9 cellular contexts compared by ENCODE assay signal in the genomic region with DNA sequence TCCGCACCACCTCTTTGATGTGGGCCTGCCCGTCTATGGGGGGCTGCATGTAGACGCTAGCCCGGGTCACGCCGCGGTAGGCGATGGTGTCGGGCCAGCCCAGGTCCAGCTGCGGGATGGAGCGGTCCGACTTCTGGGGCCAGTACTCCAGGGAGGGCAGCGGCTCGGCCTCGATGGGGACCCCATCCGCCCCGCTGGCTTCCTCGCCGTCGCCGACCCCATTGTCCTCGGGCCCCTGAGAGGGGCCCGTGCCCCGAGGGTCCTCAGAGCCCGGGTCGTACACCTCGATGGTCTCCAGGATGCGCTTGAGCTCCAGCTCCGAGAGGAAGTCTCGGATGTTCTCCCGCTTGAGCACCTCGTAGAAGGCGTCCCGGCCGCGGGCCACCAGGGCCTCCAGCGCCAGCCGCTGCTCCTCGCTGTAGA. TPM values are rescaled to one million over a fixed set of nuclear protein-coding genes. Genes with fewer than 3 reads are reported as not detected.
DNase-seq lines count a peak whose midpoint lies in the region; ATAC-seq and TF ChIP-seq lines count a peak whose summit lies in the region.
"Had no signal": no experiment of that assay in that cellular context is flagged by ENCODE, and none has a peak within 500 bp of the region (broad histone marks: within the 10 kb centered on the region; RNA-seq: fewer than 3 reads in every experiment).

No MANE protein-coding gene starts in this region.

- TF ChIP-seq CTCF in OCI-LY1 (IDR thresholded peaks at IDR 0.05; ENCODE audit: low read length) = no peak
- no peak for TF ChIP-seq CTCF in endodermal cell (conservative IDR thresholded peaks at IDR 0.05)

- H4K91ac ChIP-seq in neuronal stem cell (ENCODE audit: low read depth, low read length, poor library complexity) = peak overlapping the region; percentile 76

- H3K27me3 Mint-ChIP-seq in CD4-positive, CD25-positive, alpha-beta regulatory T cell = no peaks in the 10 kb centered on the region
- no peaks in the 10 kb centered on the region for H3K27me3 Mint-ChIP-seq in endodermal cell (ENCODE audit: insufficient read depth)

- no peaks in the 10 kb centered on the region for H3K79me2 ChIP-seq in OCI-LY1 (ENCODE audit: insufficient read depth, low read length)

- no peaks in the 10 kb centered on the region for H3K9me3 ChIP-seq in CD4-positive, CD25-positive, alpha-beta regulatory T cell (ENCODE audit: control insufficient read depth in 2 of 2, low read length in 2 of 2)
- H3K9me3 ChIP-seq in OCI-LY1 (ENCODE audit: low read length) = no peaks in the 10 kb centered on the region
- H3K9me3 ChIP-seq in endodermal cell (ENCODE audit: control insufficient read depth, low read length) = peaks cover 7% of the 10 kb centered on the region
- H3K9me3 ChIP-seq in neuronal stem cell (replicated peaks in 1 of 2; ENCODE audit: control insufficient read depth in 2 of 2, insufficient read depth in 1 of 2, low read depth in 1 of 2, low read length in 2 of 2) = peaks cover 1 to 7% of the 10 kb centered on the region in 2 donors

- H3K36me3 Mint-ChIP-seq in CD4-positive, CD25-positive, alpha-beta regulatory T cell = no peaks in the 10 kb centered on the region
- peaks cover 5% of the 10 kb centered on the region for H3K36me3 Mint-ChIP-seq in endodermal cell (ENCODE audit: low read depth)

- no peak overlapping the region for H3K14ac ChIP-seq in neuronal stem cell (ENCODE audit: low read length)

- no peak for ATAC-seq in CD4-positive, CD25-positive, alpha-beta regulatory T cell (ENCODE audit: low read depth in 2 of 2)
- ATAC-seq in GM21423 (IDR thresholded peaks at IDR 0.05; ENCODE audit: unreplicated experiment) = no peak

- peak overlapping the region; percentile 97 for H3K18ac ChIP-seq in neuronal stem cell (ENCODE audit: low read length)

- peak overlapping the region; percentile 94 for H4K8ac ChIP-seq in neuronal stem cell (ENCODE audit: low read depth, low read length)

- H2AFZ ChIP-seq in OCI-LY1 (ENCODE audit: low read length) = no peak overlapping the region
- peak overlapping the region; percentile 66 for H2AFZ ChIP-seq in neuronal stem cell (ENCODE audit: low read length)

- 11 to 21% methylated on average over 34 to 39 of the region's 39 CpGs for WGBS in endodermal cell (ENCODE audit: insufficient coverage in 1 of 2, insufficient read length in 1 of 2), 2 experiments
- WGBS in neuronal stem cell (ENCODE audit: extremely low coverage in 2 of 2, insufficient read length in 2 of 2, insufficient replicate concordance in 1 of 2), 2 donors = no CpG with 5 or more reads among the region's 39 CpGs

- no peak overlapping the region for H2BK5ac ChIP-seq in neuronal stem cell (ENCODE audit: low read length)

- H3K4me1 ChIP-seq in CD4-positive, CD25-positive, alpha-beta regulatory T cell (ENCODE audit: control insufficient read depth, insufficient read depth, low read length, poor library complexity, severe bottlenecking) = peaks cover 42% of the 10 kb centered on the region
- H3K4me1 ChIP-seq in OCI-LY1 (ENCODE audit: insufficient read depth, low read length, severe bottlenecking) = peaks cover 31% of the 10 kb centered on the region
- H3K4me1 ChIP-seq in endodermal cell (ENCODE audit: control insufficient read depth, insufficient read depth, low read length) = peaks cover 5% of the 10 kb centered on the region
- peaks cover 8 to 26% of the 10 kb centered on the region in 2 donors for H3K4me1 ChIP-seq in neuronal stem cell (ENCODE audit: control insufficient read depth in 2 of 2, insufficient read depth in 1 of 2, low read depth in 1 of 2, low read length in 2 of 2)

- H3K4me3 ChIP-seq in CD4-positive, CD25-positive, alpha-beta regulatory T cell (ENCODE audit: low read depth, low read length) = peak overlapping the region; percentile 41
- peak overlapping the region; percentile 68 for H3K4me3 ChIP-seq in OCI-LY1 (ENCODE audit: low read depth, low read length, poor library complexity, severe bottlenecking)
- H3K4me3 ChIP-seq in endodermal cell (ENCODE audit: low read length) = peak overlapping the region; percentile 79
- peak overlapping the region in 1 of 2 donors; percentile 90 for H3K4me3 ChIP-seq in neuronal stem cell (ENCODE audit: low read length in 2 of 2)

- peak overlapping the region; percentile 96 for H2BK12ac ChIP-seq in neuronal stem cell (ENCODE audit: low read length)

- peak overlapping the region; percentile 90 for H3K4me2 ChIP-seq in OCI-LY1 (ENCODE audit: low read length)
- H3K4me2 ChIP-seq in neuronal stem cell (ENCODE audit: insufficient read depth, low read length, poor library complexity, severe bottlenecking) = peak overlapping the region; percentile 90

- peak overlapping the region; percentile 65 for H3K9ac ChIP-seq in OCI-LY1 (ENCODE audit: low read length)
- peak overlapping the region; percentile 41 for H3K9ac ChIP-seq in endodermal cell (ENCODE audit: extremely low read depth, low read length, poor library complexity, severe bottlenecking)
- H3K9ac ChIP-seq in neuronal stem cell (ENCODE audit: low read depth, low read length, poor library complexity) = peak overlapping the region; percentile 97

- H3K9me2 ChIP-seq in OCI-LY1 (ENCODE audit: low read depth, low read length) = no peaks in the 10 kb centered on the region

- H2BK15ac ChIP-seq in neuronal stem cell (ENCODE audit: low read length) = peak overlapping the region; percentile 91

- peaks cover 7% of the 10 kb centered on the region for H3K36me3 ChIP-seq in CD4-positive, CD25-positive, alpha-beta regulatory T cell (ENCODE audit: control insufficient read depth, insufficient read depth, low read length)
- H3K36me3 ChIP-seq in OCI-LY1 (ENCODE audit: insufficient read depth, low read length) (peaks cover 10% of the 10 kb centered on the region; the same call in 1 of the 2 replicates), endodermal cell (ENCODE audit: control insufficient read depth, insufficient read depth, low read length) (peaks cover 21% of the 10 kb centered on the region), neuronal stem cell (replicated peaks in 1 of 2; ENCODE audit: control insufficient read depth in 2 of 2, insufficient read depth in 2 of 2, low read length in 2 of 2) (peaks cover 0 to 5% of the 10 kb centered on the region in 2 donors)

- H3K9me3 Mint-ChIP-seq in CD4-positive, CD25-positive, alpha-beta regulatory T cell = no peaks in the 10 kb centered on the region
- H3K9me3 Mint-ChIP-seq in endodermal cell = peaks cover 10% of the 10 kb centered on the region

- no peak overlapping the region for H3K4ac ChIP-seq in neuronal stem cell (ENCODE audit: low read length)

- DNase-seq in CD4-positive, CD25-positive, alpha-beta regulatory T cell = no peak
- DNase-seq in endodermal cell (no peak), neuronal stem cell (ENCODE audit: low spot score) (peak; percentile 29), SIG-M5 (lab: John Stamatoyannopoulos, UW) (no peak), NCI-H1048 (lab: John Stamatoyannopoulos, UW) (no peak), AG08395 (ENCODE audit: low spot score) (no peak)

- peak overlapping the region; percentile 76 for H3K27ac ChIP-seq in CD4-positive, CD25-positive, alpha-beta regulatory T cell (ENCODE audit: insufficient read depth, low read length, poor library complexity, severe bottlenecking)
- H3K27ac ChIP-seq in OCI-LY1 (ENCODE audit: low read depth, low read length, poor library complexity, severe bottlenecking) (no peak overlapping the region), endodermal cell (ENCODE audit: low read depth, low read length) (no peak overlapping the region), neuronal stem cell (replicated peaks; ENCODE audit: low read length) (no peak overlapping the region)

- peak overlapping the region; percentile 93 for H2BK120ac ChIP-seq in neuronal stem cell (ENCODE audit: low read depth, low read length)

- peaks cover 16% of the 10 kb centered on the region for H3K79me1 ChIP-seq in neuronal stem cell (ENCODE audit: low read depth, low read length)

- H4K20me1 ChIP-seq in OCI-LY1 (ENCODE audit: insufficient read depth, low read length) = no peaks in the 10 kb centered on the region

- peak overlapping the region in 2 of 3 donors; percentile 59 to 68 for H3K27ac Mint-ChIP-seq in CD4-positive, CD25-positive, alpha-beta regulatory T cell
- peak overlapping the region; percentile 44 for H3K27ac Mint-ChIP-seq in endodermal cell

- H3K4me3 Mint-ChIP-seq in CD4-positive, CD25-positive, alpha-beta regulatory T cell = peak overlapping the region; percentile 75 to 93 (median 91)
- H3K4me3 Mint-ChIP-seq in endodermal cell = peak overlapping the region; percentile 78

- H3K27me3 ChIP-seq in CD4-positive, CD25-positive, alpha-beta regulatory T cell (ENCODE audit: control insufficient read depth, insufficient read depth, low read length) = no peaks in the 10 kb centered on the region
- H3K27me3 ChIP-seq in OCI-LY1 (ENCODE audit: insufficient read depth, low read length) (no peaks in the 10 kb centered on the region), endodermal cell (ENCODE audit: control insufficient read depth, insufficient read depth, low read length, poor library complexity, severe bottlenecking) (no peaks in the 10 kb centered on the region), neuronal stem cell (ENCODE audit: control insufficient read depth in 3 of 3, insufficient read depth in 3 of 3, low read depth in 1 of 3, low read length in 3 of 3) (peaks cover 0 to 71% (median 0%) of the 10 kb centered on the region in 3 experiments)

- no peaks in the 10 kb centered on the region for H3F3A ChIP-seq in OCI-LY1 (ENCODE audit: insufficient read depth, low read length)

- peak overlapping the region; percentile 89 for H3K23ac ChIP-seq in neuronal stem cell (ENCODE audit: low read depth, low read length, poor library complexity)

- H2AK5ac ChIP-seq in neuronal stem cell (ENCODE audit: low read depth, low read length) = peak overlapping the region; percentile 88

- peaks cover 0 to 41% (median 24%) of the 10 kb centered on the region in 4 donors for H3K4me1 Mint-ChIP-seq in CD4-positive, CD25-positive, alpha-beta regulatory T cell
- peaks cover 7% of the 10 kb centered on the region for H3K4me1 Mint-ChIP-seq in endodermal cell

RNA-seq across cellular contexts. Expression of a gene that starts 1.0 kb away (rescaled TPM):
- 10.7 TPM for total RNA-seq in CD4-positive, CD25-positive, alpha-beta regulatory T cell
- 1 to 10 TPM; 3.7 to 6.2 (median 5.3) TPM for polyA plus RNA-seq in CD4-positive, CD25-positive, alpha-beta regulatory T cell
- 10 to 100 TPM; 24.2 to 27.0 TPM for total RNA-seq in endodermal cell
- 6.2 TPM for polyA plus RNA-seq in endodermal cell (2013, experiment 1 of 2)
- polyA plus RNA-seq in endodermal cell (2013, experiment 2 of 2) = 6.5 TPM
- 9.5 TPM for polyA plus RNA-seq in neuronal stem cell (2013, experiment 1 of 2)
- 9.7 TPM for polyA plus RNA-seq in neuronal stem cell (2013, experiment 2 of 2)

RNA-seq across cellular contexts. Expression of a gene that starts 43.2 kb away (rescaled TPM):
- 34.5 TPM for total RNA-seq in CD4-positive, CD25-positive, alpha-beta regulatory T cell
- polyA plus RNA-seq in CD4-positive, CD25-positive, alpha-beta regulatory T cell = 10 to 100 TPM; 52.2 to 77.5 (median 62.6) TPM
- total RNA-seq in endodermal cell = under 1 TPM in 1 of 2 donors, not detected in 1; 0.15 TPM
- polyA plus RNA-seq in endodermal cell (2013, experiment 1 of 2) = 1.1 TPM
- polyA plus RNA-seq in endodermal cell (2013, experiment 2 of 2) = 0.33 TPM
- 0.08 TPM for polyA plus RNA-seq in neuronal stem cell (2013, experiment 1 of 2)
- polyA plus RNA-seq in neuronal stem cell (2013, experiment 2 of 2) = 0.11 TPM

RNA-seq across cellular contexts. Expression of a gene that starts 51.6 kb away (rescaled TPM):
- total RNA-seq in CD4-positive, CD25-positive, alpha-beta regulatory T cell = not detected
- under 1 TPM; 0.05 to 0.23 (median 0.16) TPM for polyA plus RNA-seq in CD4-positive, CD25-positive, alpha-beta regulatory T cell
- total RNA-seq in endodermal cell = under 1 TPM; 0.11 to 0.29 TPM
- not detected for polyA plus RNA-seq in endodermal cell (2013, experiment 1 of 2)
- not detected for polyA plus RNA-seq in endodermal cell (2013, experiment 2 of 2)
- polyA plus RNA-seq in neuronal stem cell (2013, experiment 1 of 2) = under 0.01 TPM
- not detected for polyA plus RNA-seq in neuronal stem cell (2013, experiment 2 of 2)
- total RNA-seq: pulmonary artery endothelial cell had no signal

Comparison
In these comparisons a context has a peak if more than half of its experiments do, and no peak if none do; other contexts are left out.
1. H3K9ac ChIP-seq: peak in every context shown above with its lines; median percentile 97 in neuronal stem cell; 65 in OCI-LY1; 41 in endodermal cell.
2. RNA of a gene that starts 43.2 kb away (total RNA-seq): 34.5 TPM in CD4-positive, CD25-positive, alpha-beta regulatory T cell (single experiment); 0.15 TPM in endodermal cell; every median in the first group is over 10 times any median in the second.